8 cellular contexts compared by ENCODE assay signal in the genomic region with DNA sequence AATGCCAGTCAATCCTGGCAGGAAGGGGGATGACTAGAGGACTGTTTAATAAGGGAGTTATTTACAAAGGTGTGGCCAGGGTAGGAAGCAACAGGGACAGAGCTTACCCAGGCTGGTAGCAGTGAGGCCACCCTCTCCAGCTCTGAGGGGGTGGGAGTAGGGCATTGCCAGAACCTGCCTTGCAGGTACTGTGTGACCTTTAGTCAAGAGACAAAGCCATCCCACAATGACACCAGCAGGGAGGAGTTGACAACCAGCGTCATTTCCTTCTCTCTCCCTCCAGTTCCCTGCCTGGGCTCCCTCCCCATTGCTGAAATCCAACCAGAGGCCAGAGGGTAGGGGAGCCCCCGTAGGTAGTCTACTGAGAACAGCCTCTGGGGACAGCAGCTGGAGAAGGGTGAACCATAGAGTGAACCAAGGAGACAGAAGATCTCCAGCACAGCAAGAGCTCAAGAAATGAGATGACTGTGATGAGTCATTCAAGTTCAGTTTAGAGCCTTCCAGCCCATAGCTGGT. TPM values are rescaled to one million over a fixed set of nuclear protein-coding genes. Genes with fewer than 3 reads are reported as not detected.
DNase-seq lines count a peak whose midpoint lies in the region; ATAC-seq and TF ChIP-seq lines count a peak whose summit lies in the region.

No MANE protein-coding gene starts in this region.

- peaks cover 30% of the 10 kb centered on the region for H3K4me1 Mint-ChIP-seq in activated CD8-positive, alpha-beta T cell treated with anti-CD3 and anti-CD28 coated beads for 36 hours (ENCODE audit: low read depth)

- TF ChIP-seq CTCF in activated CD8-positive, alpha-beta T cell treated with anti-CD3 and anti-CD28 coated beads for 36 hours (IDR thresholded peaks at IDR 0.05), result no peak

- H3K27ac Mint-ChIP-seq in activated CD8-positive, alpha-beta T cell treated with anti-CD3 and anti-CD28 coated beads for 36 hours, result no peak overlapping the region

- peaks cover 5% of the 10 kb centered on the region for H3K36me3 Mint-ChIP-seq in activated CD8-positive, alpha-beta T cell treated with anti-CD3 and anti-CD28 coated beads for 36 hours (ENCODE audit: low read depth)

- POLR2A ChIA-PET in activated CD8-positive, alpha-beta T cell treated with anti-CD3 and anti-CD28 coated beads for 36 hours (lab: Charles Lee), result no interaction called here

- H3K4me3 Mint-ChIP-seq in activated CD8-positive, alpha-beta T cell treated with anti-CD3 and anti-CD28 coated beads for 36 hours, result no peak overlapping the region

- H3K9me3 Mint-ChIP-seq in activated CD8-positive, alpha-beta T cell treated with anti-CD3 and anti-CD28 coated beads for 36 hours, result peaks cover 7% of the 10 kb centered on the region

- intact Hi-C loops in activated CD8-positive, alpha-beta T cell treated with anti-CD3 and anti-CD28 coated beads for 36 hours (cut with micrococcal nuclease), result no loop called here

- CTCF ChIA-PET in activated CD8-positive, alpha-beta T cell treated with anti-CD3 and anti-CD28 coated beads for 36 hours (lab: Charles Lee), result interaction anchor here (0.7 to 1.2 kb wide), 3 partner anchors 74 to 107 kb away, joined by 3 read pairs; no protein-coding TSS in a partner anchor

- peak; percentile 62 for DNase-seq in activated CD8-positive, alpha-beta memory T cell treated with anti-CD3 and anti-CD28 coated beads, Interleukin-2, amount 50 U/mL, for 48 hours
- no peak for DNase-seq in activated CD8-positive, alpha-beta memory T cell treated with anti-CD3 and anti-CD28 coated beads for 24 hours
- peak; percentile 67 for DNase-seq in activated CD8-positive, alpha-beta T cell treated with anti-CD3 and anti-CD28 coated beads for 36 hours
- DNase-seq in stimulated activated naive CD8-positive, alpha-beta T cell treated with anti-CD3 and anti-CD28 coated beads, Interleukin-15, Interleukin-2, amounts not matched to agents 100 U/mL and 50 U/mL, for 24 hours, result peak; percentile 27
- DNase-seq in HCEC 1CT (no peak), NCI-H526 (lab: John Stamatoyannopoulos, UW) (no peak), NCI-H345 treated with DMSO at 0.1 percent for 48 hours (lab: John Stamatoyannopoulos, UW; ENCODE audit: unreplicated experiment) (no peak)

- peaks cover 13% of the 10 kb centered on the region for H3K27me3 Mint-ChIP-seq in activated CD8-positive, alpha-beta T cell treated with anti-CD3 and anti-CD28 coated beads for 36 hours

- ATAC-seq in HG02870 (IDR thresholded peaks at IDR 0.05; ENCODE audit: unreplicated experiment), result peak; percentile 78
- peak; percentile 95 for ATAC-seq in activated CD8-positive, alpha-beta T cell treated with anti-CD3 and anti-CD28 coated beads for 36 hours
- ATAC-seq in stimulated activated naive CD8-positive, alpha-beta T cell treated with anti-CD3 and anti-CD28 coated beads, Interleukin-15, Interleukin-2, amounts not matched to agents 100 U/mL and 50 U/mL, for 24 hours, result peak; percentile 86

RNA-seq across cellular contexts. Expression of gene SPATA13, which starts 33.3 kb away (rescaled TPM):
- total RNA-seq in activated CD8-positive, alpha-beta T cell treated with anti-CD3 and anti-CD28 coated beads for 36 hours, result 10 to 100 TPM; 47.0 to 47.4 TPM

Comparison
In these comparisons a context has a peak if more than half of its experiments do, and no peak if none do; other contexts are left out.
1. DNase-seq: peak in activated CD8-positive, alpha-beta memory T cell treated with anti-CD3 and anti-CD28 coated beads, Interleukin-2, amount 50 U/mL, for 48 hours (single experiment), activated CD8-positive, alpha-beta T cell treated with anti-CD3 and anti-CD28 coated beads for 36 hours (single experiment) and stimulated activated naive CD8-positive, alpha-beta T cell treated with anti-CD3 and anti-CD28 coated beads, Interleukin-15, Interleukin-2, amounts not matched to agents 100 U/mL and 50 U/mL, for 24 hours (single experiment); none in activated CD8-positive, alpha-beta memory T cell treated with anti-CD3 and anti-CD28 coated beads for 24 hours (single experiment), HCEC 1CT (single experiment), NCI-H526 (0 of 2) and NCI-H345 treated with DMSO at 0.1 percent for 48 hours (single experiment).
2. Peak in every context shown above with its lines, with median percentiles within 50 percentile points of each other: ATAC-seq.